Comparison of ENCODE assay signal across 33 cellular contexts in genomic region chr11:72122607-72123006, GRCh38. TPM values are rescaled to one million over a fixed set of nuclear protein-coding genes. Genes with fewer than 3 reads are reported as not detected.
"Had no signal": no experiment of that assay in that cellular context is flagged by ENCODE, and none has a peak within 500 bp of the region (broad histone marks: within the 10 kb centered on the region; RNA-seq: fewer than 3 reads in every experiment).

No MANE protein-coding gene starts in this region.

- DNase-seq: dorsolateral prefrontal cortex; effector CD8-positive, alpha-beta T cell; effector memory CD8-positive, alpha-beta T cell; endodermal cell; esophagus squamous epithelium; foreskin fibroblast; foreskin melanocyte; gastrocnemius medialis; glutamatergic neuron; head of caudate nucleus; heart right ventricle; hippocampal formation; left cardiac atrium; left lung; left ventricle myocardium superior; lower lobe of right lung; mesenchymal stem cell; mucosa of descending colon; naive B cell had no signal

- H3K36me3 ChIP-seq: esophagus squamous epithelium, gastrocnemius medialis, heart right ventricle, left lung, lower lobe of right lung had no signal

- H3K4me1 Mint-ChIP-seq: naive B cell had no signal

- H3K9me3 ChIP-seq: esophagus squamous epithelium, gastrocnemius medialis, heart right ventricle, left lung, lower lobe of right lung, mucosa of descending colon had no signal

- H3K27ac Mint-ChIP-seq: effector memory CD8-positive, alpha-beta T cell; endodermal cell; mesothelial cell of epicardium; naive B cell had no signal

- H3K27me3 ChIP-seq: left lung had no signal

- H3K4me1 ChIP-seq: gastrocnemius medialis, lower lobe of right lung had no signal

- FAIRE-seq: endometrium, islet of Langerhans, keratinocyte had no signal

- H3K4me3 ChIP-seq: coronary artery, dorsolateral prefrontal cortex, esophagus squamous epithelium, gastrocnemius medialis, heart right ventricle, left lung, lower lobe of right lung, mucosa of descending colon had no signal

- H3K4me3 Mint-ChIP-seq: effector memory CD8-positive, alpha-beta T cell; endodermal cell; mesothelial cell of epicardium; naive B cell had no signal

- H3K9me3 Mint-ChIP-seq: effector memory CD8-positive, alpha-beta T cell had no signal

- H3K36me3 Mint-ChIP-seq: mesothelial cell of epicardium had no signal

- H3K27ac ChIP-seq: coronary artery, dorsolateral prefrontal cortex, epithelial cell of prostate, esophagus squamous epithelium, gastrocnemius medialis, heart right ventricle, left lung, lower lobe of right lung had no signal

RNA-seq across cellular contexts. Expression of gene FOLR3, which starts 12.9 kb away (rescaled TPM):
- total RNA-seq: dermis blood vessel endothelial cell, endodermal cell, esophagus mucosa, glomerular endothelial cell, kidney epithelial cell, lung microvascular endothelial cell, mesothelial cell of epicardium, mucosa of descending colon, myocyte had no signal

RNA-seq across cellular contexts. Expression of gene TOMT, which starts 16.9 kb away (rescaled TPM):
- total RNA-seq: dermis blood vessel endothelial cell, endodermal cell, esophagus mucosa, esophagus squamous epithelium, gastrocnemius medialis, glomerular endothelial cell, kidney epithelial cell, left cardiac atrium, left lung, left ventricle myocardium superior, lower leg skin, lower lobe of right lung, mesenteric fat pad, mesothelial cell of epicardium, myocyte had no signal
